ENCODE assay signal across 8 cellular contexts in the genomic region with DNA sequence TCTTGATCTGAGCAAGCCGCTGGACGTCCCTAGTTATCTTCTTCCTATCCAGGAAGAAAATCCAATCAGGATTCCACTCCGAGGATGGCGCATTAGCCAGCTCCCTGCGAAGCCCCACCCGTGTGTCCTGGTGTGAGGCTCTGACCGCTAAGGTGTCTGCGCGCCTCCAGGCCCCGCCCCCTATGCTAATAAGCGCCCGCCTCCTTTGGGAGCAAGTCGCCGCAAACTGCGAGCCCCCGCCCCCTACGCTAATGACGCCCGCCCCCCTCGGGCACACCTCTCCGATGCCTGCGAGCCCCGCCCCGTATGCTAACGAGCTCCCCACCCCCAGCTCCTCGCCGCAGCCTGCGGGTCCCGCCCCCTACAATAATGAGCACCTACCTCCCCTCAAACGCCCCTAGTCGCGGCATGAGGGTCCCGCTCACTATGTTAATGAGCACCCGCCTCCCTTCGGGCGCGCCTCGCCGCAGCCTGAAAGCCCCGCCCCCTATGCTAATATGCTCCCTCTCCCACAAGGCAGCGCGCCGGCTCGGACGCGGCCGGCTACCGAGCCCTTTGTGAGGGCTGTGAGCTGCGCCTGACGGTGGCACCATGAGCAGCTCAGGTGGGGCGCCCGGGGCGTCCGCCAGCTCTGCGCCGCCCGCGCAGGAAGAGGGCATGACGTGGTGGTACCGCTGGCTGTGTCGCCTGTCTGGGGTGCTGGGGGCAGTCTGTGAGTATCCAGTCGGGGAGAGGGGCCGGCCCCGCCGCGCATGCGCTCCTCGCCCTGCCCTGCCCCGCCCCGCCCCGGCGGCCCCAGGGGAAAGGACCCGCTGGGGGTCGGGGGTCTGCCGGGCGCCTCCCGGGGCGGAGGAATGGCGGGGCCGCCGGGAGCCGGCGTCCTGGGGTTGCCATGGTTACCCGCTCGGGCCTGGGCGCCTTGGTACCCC. TPM values are rescaled to one million over a fixed set of nuclear protein-coding genes. Genes with fewer than 3 reads are reported as not detected.
A peak's percentile ranks its signal among the peaks of the same experiment; 100 is the strongest.
DNase-seq lines count a peak whose midpoint lies in the region; ATAC-seq and TF ChIP-seq lines count a peak whose summit lies in the region.

A gene (plus strand): TSS at position 503 of the 929 bp plus-strand sequence. CDS start 89 bp downstream, at position 592.

- POLR2A ChIA-PET in PC-3 (lab: Charles Lee; ENCODE audit: unreplicated experiment) = interaction anchor here (0.5 to 0.7 kb wide), 4 partner anchors 46 to 446 kb away, joined by 3 to 6 read pairs (median 4); no protein-coding TSS in a partner anchor

- BruUV-seq in PC-3 (replicated peaks; lab: Mats Ljungman, UMichigan) = no TSS peak

- H3K36me3 ChIP-seq in PC-3 (ENCODE audit: low read depth, low read length) (no peaks in the 10 kb centered on the region), esophagus muscularis mucosa (peaks cover 0 to 22% (median 7%) of the 10 kb centered on the region in 4 donors), muscle layer of duodenum (ENCODE audit: control insufficient read depth in 1 of 2, insufficient read depth in 2 of 2, low read length in 2 of 2) (peaks cover 0 to 3% of the 10 kb centered on the region in 2 donors)

- intact Hi-C loops in PC-3 (cut with micrococcal nuclease) (no loop called here), esophagus muscularis mucosa (cut with DNase I) (no loop called here)

- TF ChIP-seq POLR2A in esophagus muscularis mucosa (IDR thresholded peaks at IDR 0.05; ENCODE audit: low read depth) = peak; percentile 39

- peak within 1 kb of the TSS; percentile 89 for H3K4me2 ChIP-seq in PC-3 (ENCODE audit: low read length)

- H3K9me3 ChIP-seq in PC-3 (ENCODE audit: low read length) (no peaks in the 10 kb centered on the region), esophagus muscularis mucosa (no peaks in the 10 kb centered on the region), muscle layer of duodenum (ENCODE audit: control insufficient read depth in 1 of 2, low read length in 2 of 2) (no peaks in the 10 kb centered on the region)

- H3K4me3 ChIP-seq in PC-3 (ENCODE audit: low read length) = peak within 1 kb of the TSS; percentile 85
- peak within 1 kb of the TSS; percentile 76 to 88 (median 86) for H3K4me3 ChIP-seq in esophagus muscularis mucosa
- H3K4me3 ChIP-seq in muscle layer of duodenum (ENCODE audit: low read depth in 1 of 2, low read length in 2 of 2) = peak within 1 kb of the TSS; percentile 64 to 65

- peak within 1 kb of the TSS; percentile 46 for H3K27ac ChIP-seq in PC-3 (ENCODE audit: low read length)
- peak within 1 kb of the TSS; percentile 92 to 95 (median 94) for H3K27ac ChIP-seq in esophagus muscularis mucosa (replicated peaks in 1 of 4)
- H3K27ac ChIP-seq in muscle layer of duodenum (ENCODE audit: low read length) = peak within 1 kb of the TSS; percentile 74

- H3K79me2 ChIP-seq in PC-3 (ENCODE audit: low read length) = no peaks in the 10 kb centered on the region

- ATAC-seq in GM21619 (IDR thresholded peaks at IDR 0.05; ENCODE audit: unreplicated experiment) (peak; percentile 71), PC-3 (peak; percentile 87)

- H3K4me1 ChIP-seq in PC-3 (ENCODE audit: insufficient read depth, low read length) (peaks cover 11% of the 10 kb centered on the region; the same call in 1 of the 2 replicates), esophagus muscularis mucosa (peaks cover 11 to 23% (median 19%) of the 10 kb centered on the region in 4 donors), muscle layer of duodenum (ENCODE audit: control insufficient read depth in 1 of 2, insufficient read depth in 2 of 2, low read length in 2 of 2) (peaks cover 3 to 16% of the 10 kb centered on the region in 2 donors)

- no peaks in the 10 kb centered on the region for H3F3A ChIP-seq in PC-3 (ENCODE audit: low read length, unreplicated experiment)

- TF ChIP-seq CTCF in PC-3 (conservative IDR thresholded peaks at IDR 0.05; ENCODE audit: low read depth, low read length) (no peak), esophagus muscularis mucosa (IDR thresholded peaks at IDR 0.05) (no peak)

- H2AFZ ChIP-seq in PC-3 (ENCODE audit: low read length) = peak within 1 kb of the TSS; percentile 92

- 1% methylated on average over 16 of the region's 86 CpGs for WGBS in esophagus muscularis mucosa

- H3K9ac ChIP-seq in PC-3 (ENCODE audit: low read length) = peak within 1 kb of the TSS; percentile 78

- H4K20me1 ChIP-seq in PC-3 (ENCODE audit: low read length) = no peaks in the 10 kb centered on the region

- no peaks in the 10 kb centered on the region for H3K27me3 ChIP-seq in PC-3 (ENCODE audit: low read length)
- no peaks in the 10 kb centered on the region for H3K27me3 ChIP-seq in esophagus muscularis mucosa
- H3K27me3 ChIP-seq in muscle layer of duodenum (ENCODE audit: low read depth, low read length) = no peaks in the 10 kb centered on the region

- DNase-seq in DMS114 treated with DMSO at 0.1 percent for 48 hours (lab: John Stamatoyannopoulos, UW; ENCODE audit: unreplicated experiment) (peak; percentile 76), KBM-7 (peak; percentile 95), PC-3 (peak; percentile 86), esophagus muscularis mucosa (ENCODE audit: extremely low spot score) (peak; percentile 99)
- DNase-seq in activated T-cell treated with anti-CD3 and anti-CD28 coated beads, Interleukin-2, amount 50 U/mL, for 48 hours = peak; percentile 93 to 94
- DNase-seq in stimulated activated CD8-positive, alpha-beta memory T cell treated with anti-CD3 and anti-CD28 coated beads, Interleukin-7, amount 100 ng/mL, for 1 hour (ENCODE audit: low read depth in 2 of 2) = peak; percentile 75 to 86

- in situ Hi-C loops in KBM-7 (cut with MboI; ENCODE audit: low pct_unique_long_range_greater_than_20kb, low sequenced_read_pairs) = no loop called here

- H3K9me2 ChIP-seq in PC-3 (replicated peaks; ENCODE audit: low read length) = no peaks in the 10 kb centered on the region

- CTCF ChIA-PET in PC-3 (lab: Charles Lee) = interaction anchor here (0.6 kb wide), 1 partner anchor 101 kb away, joined by 6 read pairs; no protein-coding TSS in a partner anchor

- no peak for TF ChIP-seq EP300 in esophagus muscularis mucosa (IDR thresholded peaks at IDR 0.05)

RNA-seq across cellular contexts. Expression of the gene that starts here (rescaled TPM):
- 7.5 and 10.0 TPM in 2 replicates for total RNA-seq in PC-3 (2014; rRNA removed)
- 10 to 100 TPM; 12.5 to 27.8 (median 19.6) TPM for total RNA-seq in esophagus muscularis mucosa

Comparison
In these comparisons a context has a peak if more than half of its experiments do, and no peak if none do; other contexts are left out.
1. Peak in every context shown above with its lines: DNase-seq, ATAC-seq, H3K4me3 ChIP-seq and H3K27ac ChIP-seq.